ENCODE assay signal across 8 cellular contexts in genomic region chr4:80335554-80336358, GRCh38. TPM values are rescaled to one million over a fixed set of nuclear protein-coding genes. Genes with fewer than 3 reads are reported as not detected.
DNase-seq lines count a peak whose midpoint lies in the region; ATAC-seq, FAIRE-seq and TF ChIP-seq lines count a peak whose summit lies in the region.

TSS of gene CFAP299 (plus strand) at chr4:80335730.

- TF ChIP-seq POLR2A in H54 (IDR thresholded peaks at IDR 0.05; ENCODE audit: low read depth, low read length): 0 out of 2 replicates have a peak, but pooled peaks have one; percentile 12

- no peak within 1 kb of the TSS for H3K27ac ChIP-seq in right cardiac atrium (ENCODE audit: low read length)

- under 1% methylated on average over 49 of the region's 49 CpGs for WGBS in right cardiac atrium

- H3K4me1 ChIP-seq in right cardiac atrium (ENCODE audit: control insufficient read depth, insufficient read depth, low read length): no peaks in the 10 kb centered on the region

- peak; percentile 98 for FAIRE-seq in H54 (lab: Jason Lieb, UNC)

- H3K9me3 ChIP-seq in right cardiac atrium (ENCODE audit: control insufficient read depth, low read length): no peaks in the 10 kb centered on the region

- peaks cover 3% of the 10 kb centered on the region for H3K27me3 ChIP-seq in right cardiac atrium (ENCODE audit: control insufficient read depth, insufficient read depth)

- peak; percentile 98 to 99 for ATAC-seq in right cardiac atrium

- intact Hi-C loops in right cardiac atrium (cut with DNase I): loop anchor here in 1 of 4 donors (10.0 kb wide), 1 partner anchor 1381 kb away; no protein-coding TSS in a partner anchor

- DNase-seq in G401 (ENCODE audit: low spot score): peak; percentile 77
- peak; percentile 48 for DNase-seq in H54 (ENCODE audit: insufficient read length, low spot score)
- DNase-seq in SKM-1 (lab: John Stamatoyannopoulos, UW; ENCODE audit: unreplicated experiment): peak; percentile 95
- peak; percentile 78 for DNase-seq in amniotic stem cell (lab: John Stamatoyannopoulos, UW)
- DNase-seq in right cardiac atrium: peak; percentile 87 to 94 (median 88)
- peak; percentile 20 for DNase-seq in pulmonary artery endothelial cell (ENCODE audit: low read depth, low spot score)
- DNase-seq in NCI-H1694 (lab: John Stamatoyannopoulos, UW): no peak

- peak; percentile 36; the same call in 1 of the 2 replicates for TF ChIP-seq CTCF in LNCAP (IDR thresholded peaks at IDR 0.05)

- in situ Hi-C loops in G401 (cut with HindIII; ENCODE audit: low sequenced_read_pairs): no loop called here

- H3K4me3 ChIP-seq in right cardiac atrium (ENCODE audit: low read length): peak within 1 kb of the TSS; percentile 60

RNA-seq across cellular contexts. Expression of gene CFAP299, which starts in this region (rescaled TPM):
- total RNA-seq in G401 (2014; rRNA removed; shearing (Covaris generic)): 0.14 and 0.55 TPM in 2 replicates
- total RNA-seq in right cardiac atrium (not detected), pulmonary artery endothelial cell (0.13 TPM in 1 of 2 replicates, not detected in the other)
- not detected for polyA plus RNA-seq in right cardiac atrium

Comparison
In these comparisons a context has a peak if more than half of its experiments do, and no peak if none do; other contexts are left out.
1. Peak in DNase-seq in G401; RNA of the gene not detected or under 1 TPM.
2. Peak in DNase-seq, ATAC-seq and H3K4me3 ChIP-seq in right cardiac atrium; RNA of the gene not detected or under 1 TPM.
3. Peak in DNase-seq in pulmonary artery endothelial cell; RNA of the gene not detected or under 1 TPM.